In genomic region chr6:52961022-52961421, GRCh38 we compare ENCODE assay signal across 7 cellular contexts. TPM values are rescaled to one million over a fixed set of nuclear protein-coding genes. Genes with fewer than 3 reads are reported as not detected.
"Had no signal": no experiment of that assay in that cellular context is flagged by ENCODE, and none has a peak within 500 bp of the region (broad histone marks: within the 10 kb centered on the region; RNA-seq: fewer than 3 reads in every experiment).

No MANE protein-coding gene starts in this region.

RNA-seq across cellular contexts. Expression of gene GSTA3, which starts 51.5 kb away (rescaled TPM):
- total RNA-seq: activated CD8-positive, alpha-beta T cell treated with anti-CD3 and anti-CD28 coated beads for 36 hours; activated naive CD8-positive, alpha-beta T cell treated with anti-CD3 and anti-CD28 coated beads for 36 hours; activated T-cell treated with anti-CD3 and anti-CD28 coated beads, Interleukin-2, amount 50 U/mL, for 72 hours; activated T-helper 2 cell treated with anti-CD3 and anti-CD28 coated beads, Interferon-gamma antibody, Interleukin-2, Interleukin-4, amounts not matched to agents 10 μg/mL and 5 μg/mL and 100 μg/mL, durations not matched to agents 14 hours and 24 hours and 36 hours; NCI-H460; PC-9; SK-MEL-5 had no signal
